ENCODE assay signal across 24 cellular contexts in the genomic region with DNA sequence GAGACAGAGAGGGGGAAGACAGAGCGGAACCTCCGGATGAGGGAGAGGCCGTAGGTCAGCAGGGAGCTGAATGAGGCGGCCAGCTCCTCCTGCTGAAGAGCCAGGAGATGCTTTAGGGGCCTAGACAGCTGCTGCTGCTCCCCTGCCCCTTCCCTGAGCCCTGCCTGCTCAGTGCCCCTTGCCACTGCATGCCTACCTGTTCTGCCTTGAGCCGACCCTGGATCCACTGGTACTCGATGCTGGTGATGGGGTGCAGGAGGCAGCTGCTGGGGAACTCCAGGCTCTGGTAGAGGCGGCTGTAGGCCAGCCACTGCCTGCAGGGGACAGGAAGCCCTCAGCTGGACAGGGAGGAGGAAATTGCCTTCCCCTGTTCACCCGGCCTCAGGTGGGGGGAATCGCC.
"Had no signal": no experiment of that assay in that cellular context is flagged by ENCODE, and none has a peak within 500 bp of the region (broad histone marks: within the 10 kb centered on the region; RNA-seq: fewer than 3 reads in every experiment).

No MANE protein-coding gene starts in this region.

- ATAC-seq: left colon; left ventricle myocardium superior; psoas muscle; sciatic nerve; stimulated activated naive B cell treated with anti-CD40 and anti-IgM and Interleukin-4, amounts not matched to agents 10 μg/mL and 1 μg/mL and 100 μg/mL, for 72 hours had no signal

- H3K36me3 ChIP-seq: transverse colon had no signal

- H3K27ac ChIP-seq: coronary artery, hepatocyte, neutrophil, psoas muscle, stomach, thoracic aorta, transverse colon had no signal

- H3K36me3 Mint-ChIP-seq: naive B cell had no signal

- H3K4me3 ChIP-seq: coronary artery, hepatocyte, lung, psoas muscle, spleen, stomach, thoracic aorta, transverse colon had no signal

- H3K9me3 Mint-ChIP-seq: naive B cell; nephron progenitor cell; stimulated activated naive B cell treated with anti-CD40 and anti-IgM and Interleukin-4, amounts not matched to agents 10 μg/mL and 1 μg/mL and 100 μg/mL, for 72 hours had no signal

- H3K9me3 ChIP-seq: neutrophil, psoas muscle, spleen, stomach, thoracic aorta, transverse colon had no signal

- H3K4me2 ChIP-seq: hepatocyte had no signal

- H3K4me3 Mint-ChIP-seq: nephron progenitor cell; stimulated activated naive B cell treated with anti-CD40 and anti-IgM and Interleukin-4, amounts not matched to agents 10 μg/mL and 1 μg/mL and 100 μg/mL, for 72 hours had no signal

- DNase-seq: effector CD4-positive, alpha-beta T cell; foreskin melanocyte; head of caudate nucleus; left colon; left ventricle myocardium superior; mesenchymal stem cell; naive B cell; nephron progenitor cell; psoas muscle; retina; spleen; stimulated activated CD4-positive, alpha-beta T cell treated with anti-CD3 and anti-CD28 coated beads, Interleukin-15, amount 100 ng/mL, for 24 hours; stimulated activated CD4-positive, alpha-beta T cell treated with anti-CD3 and anti-CD28 coated beads, Interleukin-1b, Interleukin-23, amount 100 ng/mL, for 48 hours; stimulated activated CD4-positive, alpha-beta T cell treated with anti-CD3 and anti-CD28 coated beads, Interleukin-4, amount 100 ng/mL, for 24 hours; stimulated activated naive B cell treated with anti-CD40 and anti-IgM and Interleukin-4, amounts not matched to agents 10 μg/mL and 1 μg/mL and 100 μg/mL, for 72 hours; stomach; substantia nigra; transverse colon had no signal

- H3K27ac Mint-ChIP-seq: naive B cell; nephron progenitor cell; stimulated activated naive B cell treated with anti-CD40 and anti-IgM and Interleukin-4, amounts not matched to agents 10 μg/mL and 1 μg/mL and 100 μg/mL, for 72 hours had no signal

- H3K27me3 ChIP-seq: hepatocyte, neutrophil, spleen, stomach, transverse colon had no signal

- H3K4me1 ChIP-seq: psoas muscle had no signal

- H3K27me3 Mint-ChIP-seq: naive B cell; stimulated activated naive B cell treated with anti-CD40 and anti-IgM and Interleukin-4, amounts not matched to agents 10 μg/mL and 1 μg/mL and 100 μg/mL, for 72 hours had no signal
